Comparison of ENCODE assay signal across 8 cellular contexts in genomic region chr3:136195258-136196063, GRCh38. TPM values are rescaled to one million over a fixed set of nuclear protein-coding genes. Genes with fewer than 3 reads are reported as not detected.
DNase-seq lines count a peak whose midpoint lies in the region; TF ChIP-seq lines count a peak whose summit lies in the region.

No MANE protein-coding gene starts in this region.

- peak overlapping the region; percentile 97 to 100 (median 100) for H3K27ac Mint-ChIP-seq in immature natural killer cell

- peaks cover 52% of the 10 kb centered on the region for H3K79me2 ChIP-seq in smooth muscle cell (ENCODE audit: low read depth)

- intact Hi-C loops in breast epithelium (cut with DNase I; ENCODE audit: low total_unique reads) = loop anchor here (5.0 kb wide), 1 partner anchor 98 kb away; no protein-coding TSS in a partner anchor

- peaks cover 0 to 2% (median 0%) of the 10 kb centered on the region in 6 donors for H3K9me3 Mint-ChIP-seq in immature natural killer cell

- TF ChIP-seq CTCF in breast epithelium (IDR thresholded peaks at IDR 0.05) (no peak), smooth muscle cell (IDR thresholded peaks at IDR 0.05; ENCODE audit: borderline replicate concordance, insufficient read depth, poor library complexity, severe bottlenecking) (no peak)

- 1% methylated on average over 63 of the region's 103 CpGs for WGBS in smooth muscle cell (ENCODE audit: low lambda C conversion rate)

- H3K4me1 ChIP-seq in breast epithelium = peaks cover 0 to 3% of the 10 kb centered on the region in 2 donors
- H3K4me1 ChIP-seq in smooth muscle cell (ENCODE audit: low read depth) = peaks cover 37% of the 10 kb centered on the region

- H3K27me3 ChIP-seq in MG63 (no peaks in the 10 kb centered on the region), breast epithelium (no peaks in the 10 kb centered on the region), smooth muscle cell (ENCODE audit: low read depth) (no peaks in the 10 kb centered on the region)

- H3K9me3 ChIP-seq in MG63 (peaks cover 10% of the 10 kb centered on the region), breast epithelium (no peaks in the 10 kb centered on the region), smooth muscle cell (replicated peaks; ENCODE audit: low read depth) (no peaks in the 10 kb centered on the region)

- peaks cover 32 to 41% (median 40%) of the 10 kb centered on the region in 3 donors for H3K27me3 Mint-ChIP-seq in immature natural killer cell (ENCODE audit: low read depth in 3 of 3)

- peaks cover 58 to 61% of the 10 kb centered on the region in 2 donors for H3K4me1 Mint-ChIP-seq in immature natural killer cell

- peaks cover 0 to 10% (median 3%) of the 10 kb centered on the region in 3 donors for H3K36me3 Mint-ChIP-seq in immature natural killer cell

- H3K27ac ChIP-seq in breast epithelium (peak overlapping the region; percentile 100), smooth muscle cell (ENCODE audit: low read depth) (peak overlapping the region; percentile 99)

- DNase-seq in DMS53 (lab: John Stamatoyannopoulos, UW) = peak; percentile 80
- no peak for DNase-seq in DMS53 treated with DMSO at 0.1 percent for 48 hours (lab: John Stamatoyannopoulos, UW; ENCODE audit: unreplicated experiment)
- peak; percentile 68 for DNase-seq in H4 (ENCODE audit: low spot score)
- DNase-seq in MG63 = peak; percentile 79
- peak in 4 of 5 donors; percentile 72 to 83 (median 76) for DNase-seq in T-helper 1 cell
- DNase-seq in breast epithelium (ENCODE audit: low spot score in 2 of 2) = peak; percentile 68
- DNase-seq in immature natural killer cell = peak; percentile 91
- peak; percentile 73 for DNase-seq in smooth muscle cell (lab: John Stamatoyannopoulos, UW; ENCODE audit: unreplicated experiment)

- H4K20me1 ChIP-seq in smooth muscle cell (ENCODE audit: low read depth) = peaks cover 50% of the 10 kb centered on the region

- H3K36me3 ChIP-seq in MG63 = peaks cover 22% of the 10 kb centered on the region
- H3K36me3 ChIP-seq in breast epithelium = no peaks in the 10 kb centered on the region
- no peaks in the 10 kb centered on the region for H3K36me3 ChIP-seq in smooth muscle cell (ENCODE audit: low read depth)

- TF ChIP-seq POLR2A in breast epithelium (IDR thresholded peaks at IDR 0.05) = no peak

- peaks cover 20% of the 10 kb centered on the region for H3F3A ChIP-seq in smooth muscle cell (ENCODE audit: low read depth)

- peak overlapping the region; percentile 95 to 99 (median 97) for H3K4me3 Mint-ChIP-seq in immature natural killer cell

- H3K4me3 ChIP-seq in MG63 (peak overlapping the region; percentile 81), breast epithelium (peak overlapping the region; percentile 75 to 99 (median 88)), smooth muscle cell (peak overlapping the region; percentile 97)

- peak overlapping the region; percentile 99 for H3K9ac ChIP-seq in smooth muscle cell (ENCODE audit: low read depth)

- H3K4me2 ChIP-seq in smooth muscle cell = peak overlapping the region; percentile 89

- peak overlapping the region; percentile 89 for H2AFZ ChIP-seq in smooth muscle cell (ENCODE audit: low read depth)

RNA-seq across cellular contexts. Expression of gene MSL2, which starts 0.7 kb away (rescaled TPM):
- total RNA-seq in H4 (2014; rRNA removed; shearing (Covaris generic)) = 12.7 and 38.6 TPM in 2 replicates
- 19.0 and 26.0 TPM in 2 replicates for total RNA-seq in MG63 (2014; rRNA removed; shearing (Covaris generic); ENCODE audit: low replicate concordance)
- 10 to 100 TPM; 25.8 to 46.5 (median 27.5) TPM for total RNA-seq in breast epithelium
- polyA plus RNA-seq in immature natural killer cell = 10 to 100 TPM; 25.9 to 39.0 (median 33.0) TPM
- 16.9 and 39.9 TPM in 2 replicates for total RNA-seq in smooth muscle cell
- 5.7 and 6.9 TPM in 2 replicates for polyA plus RNA-seq in smooth muscle cell

RNA-seq across cellular contexts. Expression of gene PCCB, which starts 54.7 kb away (rescaled TPM):
- 71.4 and 73.2 TPM in 2 replicates for total RNA-seq in H4 (2014; rRNA removed; shearing (Covaris generic))
- 105 and 156 TPM in 2 replicates for total RNA-seq in MG63 (2014; rRNA removed; shearing (Covaris generic); ENCODE audit: low replicate concordance)
- total RNA-seq in breast epithelium (10 to 100 TPM; 24.9 to 35.0 (median 31.3) TPM), smooth muscle cell (17.6 and 26.4 TPM in 2 replicates)
- polyA plus RNA-seq in immature natural killer cell (10 to 100 TPM; 41.8 to 73.3 (median 61.5) TPM), smooth muscle cell (21.6 and 27.7 TPM in 2 replicates)
